ENCODE assay signal across 28 cellular contexts in genomic region chr12:61647566-61647965, GRCh38.
"Had no signal": no experiment of that assay in that cellular context is flagged by ENCODE, and none has a peak within 500 bp of the region (broad histone marks: within the 10 kb centered on the region; RNA-seq: fewer than 3 reads in every experiment).

No MANE protein-coding gene starts in this region.

- H3K9me3 ChIP-seq: stomach, testis, thoracic aorta, thyroid gland, tibial artery, tibial nerve, transverse colon, upper lobe of left lung, upper lobe of right lung, uterus, vagina had no signal

- H3K36me3 Mint-ChIP-seq: stimulated activated effector memory CD8-positive, alpha-beta T cell treated with anti-CD3 and anti-CD28 coated beads, Interleukin-12 subunit alpha, Interleukin-12 subunit beta, amount 100 ng/mL, for 72 hours; stimulated activated memory B cell treated with anti-CD40 and anti-IgM and Interleukin-4, amounts not matched to agents 10 μg/mL and 1 μg/mL and 100 μg/mL, for 72 hours; stimulated activated naive B cell treated with anti-CD40 and anti-IgM and Interleukin-4, amounts not matched to agents 10 μg/mL and 1 μg/mL and 100 μg/mL, for 72 hours; type B pancreatic cell had no signal

- DNase-seq: stimulated activated CD4-positive, alpha-beta T cell treated with anti-CD3 and anti-CD28 coated beads, Interleukin-2, amount 100 ng/mL, for 24 hours; stimulated activated CD4-positive, alpha-beta T cell treated with anti-CD3 and anti-CD28 coated beads, Interleukin-2, amount 100 ng/mL, for 48 hours; stimulated activated CD4-positive, alpha-beta T cell treated with anti-CD3 and anti-CD28 coated beads, Interleukin-4, amount 100 ng/mL, for 1 hour; stimulated activated CD4-positive, alpha-beta T cell treated with anti-CD3 and anti-CD28 coated beads, Interleukin-4, amount 100 ng/mL, for 24 hours; stimulated activated CD4-positive, alpha-beta T cell treated with anti-CD3 and anti-CD28 coated beads, Interleukin-4, amount 100 ng/mL, for 4 hours; stimulated activated CD8-positive, alpha-beta memory T cell treated with anti-CD3 and anti-CD28 coated beads, Interleukin-4, amount 100 ng/mL, for 48 hours; stimulated activated naive B cell treated with anti-CD40 and anti-IgM and Interleukin-4, amounts not matched to agents 10 μg/mL and 1 μg/mL and 100 μg/mL, for 72 hours; stimulated activated naive CD4-positive, alpha-beta T cell; stimulated activated naive CD4-positive, alpha-beta T cell treated with Interleukin-2 at 50 U/mL for 16 hours; stimulated activated naive CD8-positive, alpha-beta T cell treated with anti-CD3 and anti-CD28 coated beads, Interleukin-15, amount 100 ng/mL, for 72 hours; stimulated activated naive CD8-positive, alpha-beta T cell treated with anti-CD3 and anti-CD28 coated beads, Interleukin-15, Interleukin-2, amounts not matched to agents 100 U/mL and 50 U/mL, for 24 hours; stomach; substantia nigra; testis; thyroid gland; tibial artery; transverse colon; trophoblast cell; upper lobe of left lung; upper lobe of right lung; uterus had no signal

- H3K9me3 Mint-ChIP-seq: stimulated activated memory B cell treated with anti-CD40 and anti-IgM and Interleukin-4, amounts not matched to agents 10 μg/mL and 1 μg/mL and 100 μg/mL, for 72 hours; stimulated activated naive B cell treated with anti-CD40 and anti-IgM and Interleukin-4, amounts not matched to agents 10 μg/mL and 1 μg/mL and 100 μg/mL, for 72 hours; stimulated activated naive CD8-positive, alpha-beta T cell treated with anti-CD3 and anti-CD28 coated beads, Interleukin-15, amount 100 ng/mL, for 72 hours; stimulated activated naive CD8-positive, alpha-beta T cell treated with anti-CD3 and anti-CD28 coated beads, Interleukin-15, Interleukin-2, amounts not matched to agents 100 ng/mL and 50 ng/mL, for 24 hours; type B pancreatic cell had no signal

- H3K4me3 Mint-ChIP-seq: stimulated activated effector memory CD8-positive, alpha-beta T cell treated with anti-CD3 and anti-CD28 coated beads, Interleukin-12 subunit alpha, Interleukin-12 subunit beta, amount 100 ng/mL, for 72 hours; stimulated activated memory B cell treated with anti-CD40 and anti-IgM and Interleukin-4, amounts not matched to agents 10 μg/mL and 1 μg/mL and 100 μg/mL, for 72 hours; stimulated activated naive B cell treated with anti-CD40 and anti-IgM and Interleukin-4, amounts not matched to agents 10 μg/mL and 1 μg/mL and 100 μg/mL, for 72 hours; stimulated activated naive CD8-positive, alpha-beta T cell treated with anti-CD3 and anti-CD28 coated beads, Interleukin-15, amount 100 ng/mL, for 72 hours; stimulated activated naive CD8-positive, alpha-beta T cell treated with anti-CD3 and anti-CD28 coated beads, Interleukin-15, Interleukin-2, amounts not matched to agents 100 ng/mL and 50 ng/mL, for 24 hours; type B pancreatic cell had no signal

- H3K27me3 Mint-ChIP-seq: stimulated activated memory B cell treated with anti-CD40 and anti-IgM and Interleukin-4, amounts not matched to agents 10 μg/mL and 1 μg/mL and 100 μg/mL, for 72 hours; stimulated activated naive B cell treated with anti-CD40 and anti-IgM and Interleukin-4, amounts not matched to agents 10 μg/mL and 1 μg/mL and 100 μg/mL, for 72 hours; stimulated activated naive CD8-positive, alpha-beta T cell treated with anti-CD3 and anti-CD28 coated beads, Interleukin-15, amount 100 ng/mL, for 72 hours; stimulated activated naive CD8-positive, alpha-beta T cell treated with anti-CD3 and anti-CD28 coated beads, Interleukin-15, Interleukin-2, amounts not matched to agents 100 ng/mL and 50 ng/mL, for 24 hours; type B pancreatic cell had no signal

- H3K27ac ChIP-seq: stomach, testis, thoracic aorta, thyroid gland, tibial artery, tibial nerve, transverse colon, upper lobe of left lung, upper lobe of right lung, uterus, vagina had no signal

- H3K27me3 ChIP-seq: stomach, testis, thyroid gland, tibial artery, tibial nerve, transverse colon, upper lobe of left lung, upper lobe of right lung, uterus, vagina had no signal

- H3K36me3 ChIP-seq: stomach, thoracic aorta, thyroid gland, tibial artery, tibial nerve, upper lobe of left lung, upper lobe of right lung, uterus, vagina had no signal

- ATAC-seq: stimulated activated effector memory CD8-positive, alpha-beta T cell treated with anti-CD3 and anti-CD28 coated beads, Interleukin-12 subunit alpha, Interleukin-12 subunit beta, amount 100 ng/mL, for 72 hours; stimulated activated memory B cell treated with anti-CD40 and anti-IgM and Interleukin-4, amounts not matched to agents 10 μg/mL and 1 μg/mL and 100 μg/mL, for 72 hours; stimulated activated naive B cell treated with anti-CD40 and anti-IgM and Interleukin-4, amounts not matched to agents 10 μg/mL and 1 μg/mL and 100 μg/mL, for 72 hours; stimulated activated naive CD8-positive, alpha-beta T cell treated with anti-CD3 and anti-CD28 coated beads, Interleukin-15, amount 100 ng/mL, for 72 hours; stimulated activated naive CD8-positive, alpha-beta T cell treated with anti-CD3 and anti-CD28 coated beads, Interleukin-15, Interleukin-2, amounts not matched to agents 100 U/mL and 50 U/mL, for 24 hours; upper lobe of right lung had no signal

- H3K4me3 ChIP-seq: stomach, testis, thoracic aorta, thyroid gland, tibial artery, tibial nerve, transverse colon, upper lobe of left lung, upper lobe of right lung, uterus, vagina had no signal

- H3K4me1 ChIP-seq: stomach, testis, thyroid gland, tibial artery, tibial nerve, transverse colon, upper lobe of left lung, upper lobe of right lung, uterus, vagina had no signal

- H3K4me1 Mint-ChIP-seq: stimulated activated effector memory CD8-positive, alpha-beta T cell treated with anti-CD3 and anti-CD28 coated beads, Interleukin-12 subunit alpha, Interleukin-12 subunit beta, amount 100 ng/mL, for 72 hours; stimulated activated memory B cell treated with anti-CD40 and anti-IgM and Interleukin-4, amounts not matched to agents 10 μg/mL and 1 μg/mL and 100 μg/mL, for 72 hours; stimulated activated naive B cell treated with anti-CD40 and anti-IgM and Interleukin-4, amounts not matched to agents 10 μg/mL and 1 μg/mL and 100 μg/mL, for 72 hours; stimulated activated naive CD8-positive, alpha-beta T cell treated with anti-CD3 and anti-CD28 coated beads, Interleukin-15, amount 100 ng/mL, for 72 hours had no signal

- H3K27ac Mint-ChIP-seq: stimulated activated effector memory CD8-positive, alpha-beta T cell treated with anti-CD3 and anti-CD28 coated beads, Interleukin-12 subunit alpha, Interleukin-12 subunit beta, amount 100 ng/mL, for 72 hours; stimulated activated memory B cell treated with anti-CD40 and anti-IgM and Interleukin-4, amounts not matched to agents 10 μg/mL and 1 μg/mL and 100 μg/mL, for 72 hours; stimulated activated naive B cell treated with anti-CD40 and anti-IgM and Interleukin-4, amounts not matched to agents 10 μg/mL and 1 μg/mL and 100 μg/mL, for 72 hours; stimulated activated naive CD8-positive, alpha-beta T cell treated with anti-CD3 and anti-CD28 coated beads, Interleukin-15, amount 100 ng/mL, for 72 hours; stimulated activated naive CD8-positive, alpha-beta T cell treated with anti-CD3 and anti-CD28 coated beads, Interleukin-15, Interleukin-2, amounts not matched to agents 100 ng/mL and 50 ng/mL, for 24 hours; type B pancreatic cell had no signal
